ENCODE assay signal across 15 cellular contexts in the genomic region with DNA sequence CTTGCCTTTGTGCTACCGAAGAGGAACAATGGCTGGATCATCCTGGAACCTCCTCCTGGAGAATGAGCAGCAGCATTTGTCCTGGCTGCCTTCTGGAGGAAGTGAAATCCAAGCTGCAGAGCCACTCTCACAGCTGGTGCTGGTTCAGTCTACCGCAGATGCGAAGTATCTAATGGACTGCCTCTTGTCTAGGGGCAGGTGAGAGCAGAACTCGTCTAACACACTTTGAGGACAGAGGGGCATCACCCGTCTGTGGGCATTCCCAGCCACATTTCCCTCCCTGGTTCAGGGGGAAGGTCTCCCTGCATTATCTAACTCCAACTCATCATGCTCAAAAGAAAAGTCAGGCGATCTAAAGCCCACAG.
A peak's percentile ranks its signal among the peaks of the same experiment; 100 is the strongest.
DNase-seq lines count a peak whose midpoint lies in the region; ATAC-seq, FAIRE-seq and TF ChIP-seq lines count a peak whose summit lies in the region.
"Had no signal": no experiment of that assay in that cellular context is flagged by ENCODE, and none has a peak within 500 bp of the region (broad histone marks: within the 10 kb centered on the region; RNA-seq: fewer than 3 reads in every experiment).

No MANE protein-coding gene starts in this region.

- no peaks in the 10 kb centered on the region for H3K9me3 Mint-ChIP-seq in activated CD8-positive, alpha-beta T cell treated with anti-CD3 and anti-CD28 coated beads for 36 hours
- peaks cover 0 to 13% (median 2%) of the 10 kb centered on the region in 7 donors for H3K9me3 Mint-ChIP-seq in naive B cell

- DNase-seq in NCI-H510A treated with DMSO at 0.1 percent for 48 hours (lab: John Stamatoyannopoulos, UW) (peak; percentile 40), NCI-H510A (lab: John Stamatoyannopoulos, UW) (no peak), GM12891 (ENCODE audit: insufficient read length, low spot score) (no peak), naive B cell (no peak), NAMALWA (ENCODE audit: low spot score) (no peak), frontal cortex (ENCODE audit: low spot score in 2 of 2) (no peak)
- no peak for DNase-seq in activated CD8-positive, alpha-beta T cell treated with anti-CD3 and anti-CD28 coated beads for 36 hours
- DNase-seq: effector CD4-positive, alpha-beta T cell; mesendoderm; NCI-H187; stimulated activated CD4-positive, alpha-beta T cell treated with anti-CD3 and anti-CD28 coated beads, Interleukin-15, amount 100 ng/mL, for 24 hours had no signal

- intact Hi-C loops in activated CD8-positive, alpha-beta T cell treated with anti-CD3 and anti-CD28 coated beads for 36 hours (cut with micrococcal nuclease), result no loop called here

- no peak for TF ChIP-seq CTCF in activated CD8-positive, alpha-beta T cell treated with anti-CD3 and anti-CD28 coated beads for 36 hours (IDR thresholded peaks at IDR 0.05)

- H3K4me1 Mint-ChIP-seq in activated CD8-positive, alpha-beta T cell treated with anti-CD3 and anti-CD28 coated beads for 36 hours (ENCODE audit: low read depth), result peaks cover 83% of the 10 kb centered on the region
- H3K4me1 Mint-ChIP-seq in naive B cell, result peaks cover 29 to 50% (median 37%) of the 10 kb centered on the region in 3 donors

- H3K27me3 Mint-ChIP-seq in activated CD8-positive, alpha-beta T cell treated with anti-CD3 and anti-CD28 coated beads for 36 hours, result no peaks in the 10 kb centered on the region
- no peaks in the 10 kb centered on the region for H3K27me3 Mint-ChIP-seq in naive B cell

- no peak for TF ChIP-seq POLR2A in GM12891 (IDR thresholded peaks at IDR 0.05; ENCODE audit: low read depth, low read length)

- no peak overlapping the region for H3K4me3 Mint-ChIP-seq in activated CD8-positive, alpha-beta T cell treated with anti-CD3 and anti-CD28 coated beads for 36 hours
- peak overlapping the region in 1 of 8 donors; percentile 31 for H3K4me3 Mint-ChIP-seq in naive B cell

- FAIRE-seq in GM12891 (lab: Jason Lieb, UNC), result peak; percentile 60
- FAIRE-seq in frontal cortex (lab: Jason Lieb, UNC), result no peak
- FAIRE-seq: H54, TTC549 had no signal

- CTCF ChIA-PET in activated CD8-positive, alpha-beta T cell treated with anti-CD3 and anti-CD28 coated beads for 36 hours (lab: Charles Lee), result no interaction called here

- H3K36me3 Mint-ChIP-seq in activated CD8-positive, alpha-beta T cell treated with anti-CD3 and anti-CD28 coated beads for 36 hours (ENCODE audit: low read depth), result peaks cover 10% of the 10 kb centered on the region
- H3K36me3 Mint-ChIP-seq in naive B cell, result peaks cover 8 to 16% of the 10 kb centered on the region in 2 donors

- POLR2A ChIA-PET in activated CD8-positive, alpha-beta T cell treated with anti-CD3 and anti-CD28 coated beads for 36 hours (lab: Charles Lee), result no interaction called here

- H3K27ac Mint-ChIP-seq in activated CD8-positive, alpha-beta T cell treated with anti-CD3 and anti-CD28 coated beads for 36 hours, result peak overlapping the region; percentile 96
- H3K27ac Mint-ChIP-seq in naive B cell, result peak overlapping the region in 5 of 6 donors; percentile 12 to 83 (median 53)

- no peak for ATAC-seq in activated CD8-positive, alpha-beta T cell treated with anti-CD3 and anti-CD28 coated beads for 36 hours
- ATAC-seq in naive B cell (ENCODE audit: low read depth in 2 of 2), result no peak
- no peak for ATAC-seq in GM18498 (IDR thresholded peaks at IDR 0.05; ENCODE audit: unreplicated experiment)
- ATAC-seq: Panc1 had no signal

TF ChIP-seq in GM12891, 5 proteins besides CTCF, POLR2A, EP300 and RAD21:
- TF ChIP-seq SPI1 (IDR thresholded peaks at IDR 0.05; ENCODE audit: low read depth, low read length), result no peak
- no peak for TF ChIP-seq POU2F2 (IDR thresholded peaks at IDR 0.05; ENCODE audit: low read depth, low read length)
- no peak for TF ChIP-seq TAF1 (IDR thresholded peaks at IDR 0.05; ENCODE audit: low read depth, low read length)
- no peak for TF ChIP-seq PAX5 (IDR thresholded peaks at IDR 0.05; ENCODE audit: insufficient read depth, low read length, severe bottlenecking)
- no peak for TF ChIP-seq POLR2AphosphoS5 (IDR thresholded peaks at IDR 0.05; ENCODE audit: low read depth, low read length)
